Comparison of ENCODE assay signal across 1 cellular context in the genomic region with DNA sequence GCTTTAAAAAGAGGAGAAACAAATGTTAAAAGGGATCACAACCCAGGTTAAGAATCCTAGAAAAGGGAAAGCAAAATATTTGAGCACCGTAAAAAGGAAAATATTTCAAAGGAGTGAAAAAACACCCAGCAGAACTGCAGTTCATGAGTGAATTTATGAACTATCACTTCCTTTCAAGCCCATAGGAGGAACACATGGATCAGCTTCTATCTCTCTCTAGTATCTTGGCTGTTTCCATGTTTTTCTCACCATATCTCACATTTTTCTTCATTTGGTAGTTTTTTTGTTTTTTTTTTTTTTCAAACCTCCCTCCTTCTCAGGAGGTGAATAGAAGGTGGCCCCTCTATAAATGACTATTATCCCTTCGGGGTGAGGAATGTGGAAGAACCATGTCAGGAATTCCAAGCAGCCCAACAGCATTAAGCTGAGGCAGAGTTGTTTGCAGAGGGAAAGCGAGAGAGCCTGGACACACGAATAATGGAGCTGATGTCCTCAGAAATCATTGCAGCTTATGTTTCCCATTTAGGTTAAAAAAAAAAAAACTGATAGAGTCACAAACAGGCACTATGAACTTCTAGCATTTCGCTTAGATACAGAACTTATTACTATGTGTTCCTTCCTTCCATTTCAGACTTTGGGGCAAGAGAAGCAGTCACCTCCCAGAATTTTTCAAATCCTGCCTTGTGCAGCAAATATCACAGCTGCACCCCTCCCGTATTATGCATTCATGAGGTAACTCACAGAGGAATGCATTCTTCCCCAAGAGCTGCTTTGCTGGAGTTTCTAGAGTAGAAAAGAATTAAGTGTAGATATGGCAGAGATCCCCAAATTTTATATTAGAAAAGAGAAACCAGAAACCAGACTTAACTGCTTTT.
TF ChIP-seq lines count a peak whose summit lies in the region.

No MANE protein-coding gene starts in this region.

TF ChIP-seq in HCT116, 20 proteins besides CTCF, POLR2A, EP300 and RAD21 (continued from another document):
- TF ChIP-seq, protein P1, sequence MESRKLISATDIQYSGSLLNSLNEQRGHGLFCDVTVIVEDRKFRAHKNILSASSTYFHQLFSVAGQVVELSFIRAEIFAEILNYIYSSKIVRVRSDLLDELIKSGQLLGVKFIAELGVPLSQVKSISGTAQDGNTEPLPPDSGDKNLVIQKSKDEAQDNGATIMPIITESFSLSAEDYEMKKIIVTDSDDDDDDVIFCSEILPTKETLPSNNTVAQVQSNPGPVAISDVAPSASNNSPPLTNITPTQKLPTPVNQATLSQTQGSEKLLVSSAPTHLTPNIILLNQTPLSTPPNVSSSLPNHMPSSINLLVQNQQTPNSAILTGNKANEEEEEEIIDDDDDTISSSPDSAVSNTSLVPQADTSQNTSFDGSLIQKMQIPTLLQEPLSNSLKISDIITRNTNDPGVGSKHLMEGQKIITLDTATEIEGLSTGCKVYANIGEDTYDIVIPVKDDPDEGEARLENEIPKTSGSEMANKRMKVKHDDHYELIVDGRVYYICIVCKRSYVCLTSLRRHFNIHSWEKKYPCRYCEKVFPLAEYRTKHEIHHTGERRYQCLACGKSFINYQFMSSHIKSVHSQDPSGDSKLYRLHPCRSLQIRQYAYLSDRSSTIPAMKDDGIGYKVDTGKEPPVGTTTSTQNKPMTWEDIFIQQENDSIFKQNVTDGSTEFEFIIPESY (IDR thresholded peaks at IDR 0.05; ENCODE audit: extremely low read depth, insufficient replicate concordance, low read length) = no peak
- TF ChIP-seq JUND (IDR thresholded peaks at IDR 0.05) (no peak), EZH2 (IDR thresholded peaks at IDR 0.05) (no peak), EZH2phosphoT487 (IDR thresholded peaks at IDR 0.05; ENCODE audit: borderline replicate concordance) (no peak), EGR1 (IDR thresholded peaks at IDR 0.05; ENCODE audit: low read depth) (no peak), SP1 (IDR thresholded peaks at IDR 0.05; ENCODE audit: low read depth) (no peak; the same call in 1 of the 2 replicates), POLR2AphosphoS5 (IDR thresholded peaks at IDR 0.05; ENCODE audit: low read depth, low read length) (no peak), YY1 (IDR thresholded peaks at IDR 0.05; ENCODE audit: extremely low read depth, insufficient replicate concordance, low read depth, low read length) (no peak), ZFX (IDR thresholded peaks at IDR 0.05) (no peak)
- TF ChIP-seq, protein P2, sequence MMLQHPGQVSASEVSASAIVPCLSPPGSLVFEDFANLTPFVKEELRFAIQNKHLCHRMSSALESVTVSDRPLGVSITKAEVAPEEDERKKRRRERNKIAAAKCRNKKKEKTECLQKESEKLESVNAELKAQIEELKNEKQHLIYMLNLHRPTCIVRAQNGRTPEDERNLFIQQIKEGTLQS (IDR thresholded peaks at IDR 0.05) = no peak
- TF ChIP-seq, protein P3, sequence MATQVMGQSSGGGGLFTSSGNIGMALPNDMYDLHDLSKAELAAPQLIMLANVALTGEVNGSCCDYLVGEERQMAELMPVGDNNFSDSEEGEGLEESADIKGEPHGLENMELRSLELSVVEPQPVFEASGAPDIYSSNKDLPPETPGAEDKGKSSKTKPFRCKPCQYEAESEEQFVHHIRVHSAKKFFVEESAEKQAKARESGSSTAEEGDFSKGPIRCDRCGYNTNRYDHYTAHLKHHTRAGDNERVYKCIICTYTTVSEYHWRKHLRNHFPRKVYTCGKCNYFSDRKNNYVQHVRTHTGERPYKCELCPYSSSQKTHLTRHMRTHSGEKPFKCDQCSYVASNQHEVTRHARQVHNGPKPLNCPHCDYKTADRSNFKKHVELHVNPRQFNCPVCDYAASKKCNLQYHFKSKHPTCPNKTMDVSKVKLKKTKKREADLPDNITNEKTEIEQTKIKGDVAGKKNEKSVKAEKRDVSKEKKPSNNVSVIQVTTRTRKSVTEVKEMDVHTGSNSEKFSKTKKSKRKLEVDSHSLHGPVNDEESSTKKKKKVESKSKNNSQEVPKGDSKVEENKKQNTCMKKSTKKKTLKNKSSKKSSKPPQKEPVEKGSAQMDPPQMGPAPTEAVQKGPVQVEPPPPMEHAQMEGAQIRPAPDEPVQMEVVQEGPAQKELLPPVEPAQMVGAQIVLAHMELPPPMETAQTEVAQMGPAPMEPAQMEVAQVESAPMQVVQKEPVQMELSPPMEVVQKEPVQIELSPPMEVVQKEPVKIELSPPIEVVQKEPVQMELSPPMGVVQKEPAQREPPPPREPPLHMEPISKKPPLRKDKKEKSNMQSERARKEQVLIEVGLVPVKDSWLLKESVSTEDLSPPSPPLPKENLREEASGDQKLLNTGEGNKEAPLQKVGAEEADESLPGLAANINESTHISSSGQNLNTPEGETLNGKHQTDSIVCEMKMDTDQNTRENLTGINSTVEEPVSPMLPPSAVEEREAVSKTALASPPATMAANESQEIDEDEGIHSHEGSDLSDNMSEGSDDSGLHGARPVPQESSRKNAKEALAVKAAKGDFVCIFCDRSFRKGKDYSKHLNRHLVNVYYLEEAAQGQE (IDR thresholded peaks at IDR 0.05; ENCODE audit: low read depth) = no peak
